ENCODE assay signal across 1 cellular context in the genomic region with DNA sequence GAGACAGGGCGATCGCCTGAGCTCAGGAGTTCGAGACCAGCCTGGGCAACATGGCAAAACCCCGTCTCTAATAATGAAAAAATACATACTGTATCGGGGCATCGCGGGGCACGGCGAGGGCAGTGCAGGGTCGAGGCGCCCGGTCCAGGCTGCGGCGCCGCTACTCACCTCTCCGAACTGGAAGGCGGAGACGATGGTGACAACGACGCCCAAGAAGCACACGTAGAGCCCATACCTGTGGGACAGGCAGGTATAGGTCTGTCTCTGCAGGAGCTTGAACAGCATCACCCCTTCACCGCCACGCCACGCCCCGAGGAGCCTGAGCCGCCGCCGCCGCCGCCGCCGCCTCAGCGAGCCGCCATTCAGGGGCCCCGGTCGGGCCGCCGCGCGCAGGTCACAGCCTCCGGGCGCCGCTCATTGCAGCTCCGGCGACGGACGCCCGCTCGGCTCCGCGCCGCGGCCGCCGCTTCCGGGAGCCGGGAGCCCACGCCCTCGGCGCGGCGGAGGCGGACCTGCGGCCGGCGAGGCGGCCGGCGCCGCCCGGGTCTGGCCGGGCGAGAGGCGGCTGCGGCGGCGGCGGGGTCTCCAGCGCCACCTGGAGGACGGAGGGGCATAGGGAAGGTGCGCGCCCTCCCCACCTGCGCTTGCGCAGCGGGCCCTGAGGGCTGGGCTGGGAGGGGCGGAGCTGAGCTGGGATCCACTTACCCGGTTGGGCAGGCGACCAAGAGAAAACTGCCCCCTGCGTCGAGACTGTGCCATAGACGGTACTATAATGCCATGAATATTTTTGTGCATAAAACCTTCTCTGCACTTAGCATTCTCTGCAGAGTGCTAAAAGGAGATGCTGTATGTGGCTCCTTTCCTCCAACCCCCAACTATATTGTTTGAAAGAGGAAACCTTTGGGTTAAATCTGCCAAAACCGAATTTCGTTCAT.
TF ChIP-seq lines count a peak whose summit lies in the region.

A gene (minus strand): TSS at position 569 of the 935 bp plus-strand sequence. CDS start 284 bp downstream, at position 285.

TF ChIP-seq in K562, 482 proteins besides CTCF, POLR2A, EP300 and RAD21 (continued from another document and continues in another):
- TF ChIP-seq, protein P1, sequence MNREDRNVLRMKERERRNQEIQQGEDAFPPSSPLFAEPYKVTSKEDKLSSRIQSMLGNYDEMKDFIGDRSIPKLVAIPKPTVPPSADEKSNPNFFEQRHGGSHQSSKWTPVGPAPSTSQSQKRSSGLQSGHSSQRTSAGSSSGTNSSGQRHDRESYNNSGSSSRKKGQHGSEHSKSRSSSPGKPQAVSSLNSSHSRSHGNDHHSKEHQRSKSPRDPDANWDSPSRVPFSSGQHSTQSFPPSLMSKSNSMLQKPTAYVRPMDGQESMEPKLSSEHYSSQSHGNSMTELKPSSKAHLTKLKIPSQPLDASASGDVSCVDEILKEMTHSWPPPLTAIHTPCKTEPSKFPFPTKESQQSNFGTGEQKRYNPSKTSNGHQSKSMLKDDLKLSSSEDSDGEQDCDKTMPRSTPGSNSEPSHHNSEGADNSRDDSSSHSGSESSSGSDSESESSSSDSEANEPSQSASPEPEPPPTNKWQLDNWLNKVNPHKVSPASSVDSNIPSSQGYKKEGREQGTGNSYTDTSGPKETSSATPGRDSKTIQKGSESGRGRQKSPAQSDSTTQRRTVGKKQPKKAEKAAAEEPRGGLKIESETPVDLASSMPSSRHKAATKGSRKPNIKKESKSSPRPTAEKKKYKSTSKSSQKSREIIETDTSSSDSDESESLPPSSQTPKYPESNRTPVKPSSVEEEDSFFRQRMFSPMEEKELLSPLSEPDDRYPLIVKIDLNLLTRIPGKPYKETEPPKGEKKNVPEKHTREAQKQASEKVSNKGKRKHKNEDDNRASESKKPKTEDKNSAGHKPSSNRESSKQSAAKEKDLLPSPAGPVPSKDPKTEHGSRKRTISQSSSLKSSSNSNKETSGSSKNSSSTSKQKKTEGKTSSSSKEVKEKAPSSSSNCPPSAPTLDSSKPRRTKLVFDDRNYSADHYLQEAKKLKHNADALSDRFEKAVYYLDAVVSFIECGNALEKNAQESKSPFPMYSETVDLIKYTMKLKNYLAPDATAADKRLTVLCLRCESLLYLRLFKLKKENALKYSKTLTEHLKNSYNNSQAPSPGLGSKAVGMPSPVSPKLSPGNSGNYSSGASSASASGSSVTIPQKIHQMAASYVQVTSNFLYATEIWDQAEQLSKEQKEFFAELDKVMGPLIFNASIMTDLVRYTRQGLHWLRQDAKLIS (CRISPR knock-in tag; IDR thresholded peaks at IDR 0.05): 0 out of 2 replicates have a peak, but pooled peaks have one; percentile 46
- TF ChIP-seq, protein P2, sequence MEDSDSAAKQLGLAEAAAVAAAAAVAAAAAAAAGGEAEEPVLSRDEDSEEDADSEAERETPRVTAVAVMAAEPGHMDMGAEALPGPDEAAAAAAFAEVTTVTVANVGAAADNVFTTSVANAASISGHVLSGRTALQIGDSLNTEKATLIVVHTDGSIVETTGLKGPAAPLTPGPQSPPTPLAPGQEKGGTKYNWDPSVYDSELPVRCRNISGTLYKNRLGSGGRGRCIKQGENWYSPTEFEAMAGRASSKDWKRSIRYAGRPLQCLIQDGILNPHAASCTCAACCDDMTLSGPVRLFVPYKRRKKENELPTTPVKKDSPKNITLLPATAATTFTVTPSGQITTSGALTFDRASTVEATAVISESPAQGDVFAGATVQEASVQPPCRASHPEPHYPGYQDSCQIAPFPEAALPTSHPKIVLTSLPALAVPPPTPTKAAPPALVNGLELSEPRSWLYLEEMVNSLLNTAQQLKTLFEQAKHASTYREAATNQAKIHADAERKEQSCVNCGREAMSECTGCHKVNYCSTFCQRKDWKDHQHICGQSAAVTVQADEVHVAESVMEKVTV (CRISPR knock-in tag; IDR thresholded peaks at IDR 0.05): peak; percentile 36; the same call in 1 of the 2 replicates
- peak; percentile 36; the same call in 1 of the 2 replicates for TF ChIP-seq SIN3B (IDR thresholded peaks at IDR 0.05; ENCODE audit: low read depth)
- peak; percentile 89 for TF ChIP-seq POLR2G (IDR thresholded peaks at IDR 0.05; ENCODE audit: low read depth, low read length)
- TF ChIP-seq NFYB (IDR thresholded peaks at IDR 0.05; ENCODE audit: extremely low read depth, insufficient read length): no peak
- TF ChIP-seq RBBP5 (IDR thresholded peaks at IDR 0.05; ENCODE audit: borderline replicate concordance, insufficient read depth, low read length, poor library complexity, severe bottlenecking): peak; percentile 71
- peak; percentile 21 for TF ChIP-seq ETS2 (tag; IDR thresholded peaks at IDR 0.05; ENCODE audit: borderline replicate concordance, poor library complexity, severe bottlenecking)
- TF ChIP-seq, protein P3, sequence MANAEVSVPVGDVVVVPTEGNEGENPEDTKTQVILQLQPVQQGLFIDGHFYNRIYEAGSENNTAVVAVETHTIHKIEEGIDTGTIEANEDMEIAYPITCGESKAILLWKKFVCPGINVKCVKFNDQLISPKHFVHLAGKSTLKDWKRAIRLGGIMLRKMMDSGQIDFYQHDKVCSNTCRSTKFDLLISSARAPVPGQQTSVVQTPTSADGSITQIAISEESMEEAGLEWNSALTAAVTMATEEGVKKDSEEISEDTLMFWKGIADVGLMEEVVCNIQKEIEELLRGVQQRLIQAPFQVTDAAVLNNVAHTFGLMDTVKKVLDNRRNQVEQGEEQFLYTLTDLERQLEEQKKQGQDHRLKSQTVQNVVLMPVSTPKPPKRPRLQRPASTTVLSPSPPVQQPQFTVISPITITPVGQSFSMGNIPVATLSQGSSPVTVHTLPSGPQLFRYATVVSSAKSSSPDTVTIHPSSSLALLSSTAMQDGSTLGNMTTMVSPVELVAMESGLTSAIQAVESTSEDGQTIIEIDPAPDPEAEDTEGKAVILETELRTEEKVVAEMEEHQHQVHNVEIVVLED (CRISPR knock-in tag; IDR thresholded peaks at IDR 0.05): 0 out of 2 replicates have a peak, but pooled peaks have one; percentile 12
- no peak for TF ChIP-seq ZKSCAN1 (IDR thresholded peaks at IDR 0.05; ENCODE audit: low read depth, low read length)
- TF ChIP-seq, protein P4, sequence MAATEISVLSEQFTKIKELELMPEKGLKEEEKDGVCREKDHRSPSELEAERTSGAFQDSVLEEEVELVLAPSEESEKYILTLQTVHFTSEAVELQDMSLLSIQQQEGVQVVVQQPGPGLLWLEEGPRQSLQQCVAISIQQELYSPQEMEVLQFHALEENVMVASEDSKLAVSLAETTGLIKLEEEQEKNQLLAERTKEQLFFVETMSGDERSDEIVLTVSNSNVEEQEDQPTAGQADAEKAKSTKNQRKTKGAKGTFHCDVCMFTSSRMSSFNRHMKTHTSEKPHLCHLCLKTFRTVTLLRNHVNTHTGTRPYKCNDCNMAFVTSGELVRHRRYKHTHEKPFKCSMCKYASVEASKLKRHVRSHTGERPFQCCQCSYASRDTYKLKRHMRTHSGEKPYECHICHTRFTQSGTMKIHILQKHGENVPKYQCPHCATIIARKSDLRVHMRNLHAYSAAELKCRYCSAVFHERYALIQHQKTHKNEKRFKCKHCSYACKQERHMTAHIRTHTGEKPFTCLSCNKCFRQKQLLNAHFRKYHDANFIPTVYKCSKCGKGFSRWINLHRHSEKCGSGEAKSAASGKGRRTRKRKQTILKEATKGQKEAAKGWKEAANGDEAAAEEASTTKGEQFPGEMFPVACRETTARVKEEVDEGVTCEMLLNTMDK (IDR thresholded peaks at IDR 0.05; ENCODE audit: borderline replicate concordance, insufficient read depth, low read depth, low read length, poor library complexity, severe bottlenecking): peak; percentile 64
- peak; percentile 67 for TF ChIP-seq NFIC (IDR thresholded peaks at IDR 0.05)
- TF ChIP-seq, protein P5, sequence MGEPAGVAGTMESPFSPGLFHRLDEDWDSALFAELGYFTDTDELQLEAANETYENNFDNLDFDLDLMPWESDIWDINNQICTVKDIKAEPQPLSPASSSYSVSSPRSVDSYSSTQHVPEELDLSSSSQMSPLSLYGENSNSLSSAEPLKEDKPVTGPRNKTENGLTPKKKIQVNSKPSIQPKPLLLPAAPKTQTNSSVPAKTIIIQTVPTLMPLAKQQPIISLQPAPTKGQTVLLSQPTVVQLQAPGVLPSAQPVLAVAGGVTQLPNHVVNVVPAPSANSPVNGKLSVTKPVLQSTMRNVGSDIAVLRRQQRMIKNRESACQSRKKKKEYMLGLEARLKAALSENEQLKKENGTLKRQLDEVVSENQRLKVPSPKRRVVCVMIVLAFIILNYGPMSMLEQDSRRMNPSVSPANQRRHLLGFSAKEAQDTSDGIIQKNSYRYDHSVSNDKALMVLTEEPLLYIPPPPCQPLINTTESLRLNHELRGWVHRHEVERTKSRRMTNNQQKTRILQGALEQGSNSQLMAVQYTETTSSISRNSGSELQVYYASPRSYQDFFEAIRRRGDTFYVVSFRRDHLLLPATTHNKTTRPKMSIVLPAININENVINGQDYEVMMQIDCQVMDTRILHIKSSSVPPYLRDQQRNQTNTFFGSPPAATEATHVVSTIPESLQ (CRISPR knock-in tag; IDR thresholded peaks at IDR 0.05): 0 out of 2 replicates have a peak, but pooled peaks have one; percentile 21
- TF ChIP-seq, protein P6, sequence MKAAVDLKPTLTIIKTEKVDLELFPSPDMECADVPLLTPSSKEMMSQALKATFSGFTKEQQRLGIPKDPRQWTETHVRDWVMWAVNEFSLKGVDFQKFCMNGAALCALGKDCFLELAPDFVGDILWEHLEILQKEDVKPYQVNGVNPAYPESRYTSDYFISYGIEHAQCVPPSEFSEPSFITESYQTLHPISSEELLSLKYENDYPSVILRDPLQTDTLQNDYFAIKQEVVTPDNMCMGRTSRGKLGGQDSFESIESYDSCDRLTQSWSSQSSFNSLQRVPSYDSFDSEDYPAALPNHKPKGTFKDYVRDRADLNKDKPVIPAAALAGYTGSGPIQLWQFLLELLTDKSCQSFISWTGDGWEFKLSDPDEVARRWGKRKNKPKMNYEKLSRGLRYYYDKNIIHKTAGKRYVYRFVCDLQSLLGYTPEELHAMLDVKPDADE (conservative IDR thresholded peaks at IDR 0.05; ENCODE audit: control insufficient read depth, low read depth, low read length): peak; percentile 72
- peak; percentile 81 for TF ChIP-seq MEIS2 (IDR thresholded peaks at IDR 0.05; ENCODE audit: partially characterized antibody)
- 0 out of 2 replicates have a peak, but pooled peaks have one; percentile 30 for TF ChIP-seq BHLHE40 (IDR thresholded peaks at IDR 0.05; ENCODE audit: low read length)
- peak; percentile 48 for TF ChIP-seq TAF1 (IDR thresholded peaks at IDR 0.05; ENCODE audit: control insufficient read depth, extremely low read depth, insufficient read depth, low read length, severe bottlenecking)
- peak; percentile 62 for TF ChIP-seq CCNT2 (IDR thresholded peaks at IDR 0.05; ENCODE audit: borderline replicate concordance, extremely low read depth, insufficient read length, low read depth, low read length)
- TF ChIP-seq SMAD4 (CRISPR knock-in tag; conservative IDR thresholded peaks at IDR 0.05): peak; percentile 83
- TF ChIP-seq, protein P7, sequence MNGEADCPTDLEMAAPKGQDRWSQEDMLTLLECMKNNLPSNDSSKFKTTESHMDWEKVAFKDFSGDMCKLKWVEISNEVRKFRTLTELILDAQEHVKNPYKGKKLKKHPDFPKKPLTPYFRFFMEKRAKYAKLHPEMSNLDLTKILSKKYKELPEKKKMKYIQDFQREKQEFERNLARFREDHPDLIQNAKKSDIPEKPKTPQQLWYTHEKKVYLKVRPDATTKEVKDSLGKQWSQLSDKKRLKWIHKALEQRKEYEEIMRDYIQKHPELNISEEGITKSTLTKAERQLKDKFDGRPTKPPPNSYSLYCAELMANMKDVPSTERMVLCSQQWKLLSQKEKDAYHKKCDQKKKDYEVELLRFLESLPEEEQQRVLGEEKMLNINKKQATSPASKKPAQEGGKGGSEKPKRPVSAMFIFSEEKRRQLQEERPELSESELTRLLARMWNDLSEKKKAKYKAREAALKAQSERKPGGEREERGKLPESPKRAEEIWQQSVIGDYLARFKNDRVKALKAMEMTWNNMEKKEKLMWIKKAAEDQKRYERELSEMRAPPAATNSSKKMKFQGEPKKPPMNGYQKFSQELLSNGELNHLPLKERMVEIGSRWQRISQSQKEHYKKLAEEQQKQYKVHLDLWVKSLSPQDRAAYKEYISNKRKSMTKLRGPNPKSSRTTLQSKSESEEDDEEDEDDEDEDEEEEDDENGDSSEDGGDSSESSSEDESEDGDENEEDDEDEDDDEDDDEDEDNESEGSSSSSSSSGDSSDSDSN (IDR thresholded peaks at IDR 0.05; ENCODE audit: borderline replicate concordance in 1 of 2, low read depth in 2 of 2, low read length in 2 of 2): peak; percentile 41 to 77; a peak in 2 of 4 replicates
- no peak for TF ChIP-seq CBX3 (IDR thresholded peaks at IDR 0.05; ENCODE audit: borderline replicate concordance in 1 of 2, low read length in 2 of 2)
- no peak for TF ChIP-seq KAT8 (IDR thresholded peaks at IDR 0.05; ENCODE audit: low read depth)
- peak; percentile 56 for TF ChIP-seq TBP (optimal IDR thresholded peaks at IDR 0.05; ENCODE audit: low read depth, low read length)
- TF ChIP-seq CREM (IDR thresholded peaks at IDR 0.05; ENCODE audit: low read depth): peak; percentile 42; the same call in 1 of the 2 replicates
- peak; percentile 59; the same call in 1 of the 2 replicates for TF ChIP-seq KLF16 (IDR thresholded peaks at IDR 0.05)
- TF ChIP-seq RBFOX2 (IDR thresholded peaks at IDR 0.05; ENCODE audit: low read depth, low read length): peak; percentile 74
- peak; percentile 94 to 95 for TF ChIP-seq NRF1 (conservative IDR thresholded peaks at IDR 0.05 in 1 of 2, IDR thresholded peaks at IDR 0.05 in 1 of 2)
- no peak for TF ChIP-seq ZNF584 (CRISPR knock-in tag; IDR thresholded peaks at IDR 0.05; ENCODE audit: low read depth)
- TF ChIP-seq NCOA4 (IDR thresholded peaks at IDR 0.05; ENCODE audit: partially characterized antibody): no peak
- TF ChIP-seq, protein P8, sequence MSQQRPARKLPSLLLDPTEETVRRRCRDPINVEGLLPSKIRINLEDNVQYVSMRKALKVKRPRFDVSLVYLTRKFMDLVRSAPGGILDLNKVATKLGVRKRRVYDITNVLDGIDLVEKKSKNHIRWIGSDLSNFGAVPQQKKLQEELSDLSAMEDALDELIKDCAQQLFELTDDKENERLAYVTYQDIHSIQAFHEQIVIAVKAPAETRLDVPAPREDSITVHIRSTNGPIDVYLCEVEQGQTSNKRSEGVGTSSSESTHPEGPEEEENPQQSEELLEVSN (IDR thresholded peaks at IDR 0.05; ENCODE audit: borderline replicate concordance in 1 of 2, extremely low read depth in 1 of 2, insufficient read depth in 1 of 2, insufficient read length in 1 of 2, low read depth in 1 of 2, low read length in 1 of 2, poor library complexity in 1 of 2, severe bottlenecking in 1 of 2): peak in 1 of 2 experiments; percentile 32
- TF ChIP-seq GATAD2B (IDR thresholded peaks at IDR 0.05; ENCODE audit: borderline replicate concordance): peak; percentile 78
- TF ChIP-seq CTBP1 (IDR thresholded peaks at IDR 0.05; ENCODE audit: borderline replicate concordance): peak; percentile 80
- TF ChIP-seq CREB1 (IDR thresholded peaks at IDR 0.05): peak; percentile 20; the same call in 1 of the 2 replicates
- peak; percentile 13; the same call in 1 of the 2 replicates for TF ChIP-seq CREB1 (CRISPR knock-in tag; IDR thresholded peaks at IDR 0.05)
- TF ChIP-seq, protein P9, sequence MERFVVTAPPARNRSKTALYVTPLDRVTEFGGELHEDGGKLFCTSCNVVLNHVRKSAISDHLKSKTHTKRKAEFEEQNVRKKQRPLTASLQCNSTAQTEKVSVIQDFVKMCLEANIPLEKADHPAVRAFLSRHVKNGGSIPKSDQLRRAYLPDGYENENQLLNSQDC (CRISPR knock-in tag; IDR thresholded peaks at IDR 0.05): peak; percentile 48; the same call in 1 of the 2 replicates
- TF ChIP-seq DNMT1 (IDR thresholded peaks at IDR 0.05): no peak
- TF ChIP-seq SOX6 (IDR thresholded peaks at IDR 0.05): no peak
- TF ChIP-seq ATF7 (IDR thresholded peaks at IDR 0.05): peak; percentile 45; the same call in 1 of the 2 replicates
- TF ChIP-seq CXXC5 (CRISPR knock-in tag; IDR thresholded peaks at IDR 0.05): peak; percentile 81
- no peak for TF ChIP-seq ZNF224 (CRISPR knock-in tag; IDR thresholded peaks at IDR 0.05)
